ENCODE assay signal across 10 cellular contexts in genomic region chrX:153743608-153744209, GRCh38. TPM values are rescaled to one million over a fixed set of nuclear protein-coding genes. Genes with fewer than 3 reads are reported as not detected.
A peak's percentile ranks its signal among the peaks of the same experiment; 100 is the strongest.
DNase-seq lines count a peak whose midpoint lies in the region; FAIRE-seq and TF ChIP-seq lines count a peak whose summit lies in the region.
"Not testable (repeated sequence)": the region's sequence is repeated elsewhere in the genome, so short reads cannot be mapped to it uniquely, and the experiment has no call there.
"Had no signal": no experiment of that assay in that cellular context is flagged by ENCODE, and none has a peak within 500 bp of the region (broad histone marks: within the 10 kb centered on the region; RNA-seq: fewer than 3 reads in every experiment).

No MANE protein-coding gene starts in this region.

- WGBS in neuronal stem cell (ENCODE audit: extremely low coverage in 2 of 2, insufficient read length in 2 of 2, insufficient replicate concordance in 1 of 2), 2 donors = no CpG with 5 or more reads among the region's 29 CpGs
- no CpG with 5 or more reads among the region's 29 CpGs for WGBS in thyroid gland, 2 donors

- H3K4me2 ChIP-seq in astrocyte (ENCODE audit: low read length) = peak overlapping the region; percentile 30
- H3K4me2 ChIP-seq in neuronal stem cell (ENCODE audit: insufficient read depth, low read length, poor library complexity, severe bottlenecking) = peak overlapping the region; percentile 45

- not testable (repeated sequence) for H4K20me1 ChIP-seq in astrocyte (ENCODE audit: insufficient read depth, low read length)

- H3K9ac ChIP-seq in astrocyte (ENCODE audit: low read length); kidney (ENCODE audit: low read length in 2 of 2): not testable (repeated sequence)
- H3K9ac ChIP-seq in neuronal stem cell (ENCODE audit: low read depth, low read length, poor library complexity) = peak overlapping the region; percentile 30

- H3K79me2 ChIP-seq in astrocyte (ENCODE audit: insufficient read depth, low read length) = not testable (repeated sequence)

- H2BK5ac ChIP-seq in neuronal stem cell (ENCODE audit: low read length) = not testable (repeated sequence)

- not testable (repeated sequence) for H3K4me3 Mint-ChIP-seq in astrocyte (ENCODE audit: unreplicated experiment)

- H3K9me3 ChIP-seq in BE2C; astrocyte (ENCODE audit: insufficient read depth, low read depth, low read length); kidney (ENCODE audit: control insufficient read depth in 1 of 2, low read length in 2 of 2); neuronal stem cell (replicated peaks in 1 of 2; ENCODE audit: control insufficient read depth in 2 of 2, insufficient read depth in 1 of 2, low read depth in 1 of 2, low read length in 2 of 2); thyroid gland: not testable (repeated sequence)

- H3K27ac ChIP-seq in astrocyte (ENCODE audit: low read depth, low read length); kidney (ENCODE audit: low read depth in 2 of 2, low read length in 2 of 2); neuronal stem cell (replicated peaks; ENCODE audit: low read length); thyroid gland: not testable (repeated sequence)

- H4K8ac ChIP-seq in neuronal stem cell (ENCODE audit: low read depth, low read length) = not testable (repeated sequence)

- peaks cover 13% of the 10 kb centered on the region for H3K4me1 ChIP-seq in BE2C
- H3K4me1 ChIP-seq in astrocyte (ENCODE audit: insufficient read depth, low read length); kidney (ENCODE audit: control insufficient read depth in 1 of 2, insufficient read depth in 1 of 2, low read depth in 1 of 2, low read length in 2 of 2); neuronal stem cell (ENCODE audit: control insufficient read depth in 2 of 2, insufficient read depth in 1 of 2, low read depth in 1 of 2, low read length in 2 of 2); thyroid gland: not testable (repeated sequence)

- H3K27me3 Mint-ChIP-seq in astrocyte (ENCODE audit: low read depth, unreplicated experiment) = not testable (repeated sequence)

- not testable (repeated sequence) for H2AK5ac ChIP-seq in neuronal stem cell (ENCODE audit: low read depth, low read length)

- not testable (repeated sequence) for H3K36me3 ChIP-seq in BE2C; astrocyte (ENCODE audit: insufficient read depth, low read length); kidney (ENCODE audit: control insufficient read depth in 1 of 2, insufficient read depth in 2 of 2, low read length in 2 of 2); neuronal stem cell (replicated peaks in 1 of 2; ENCODE audit: control insufficient read depth in 2 of 2, insufficient read depth in 2 of 2, low read length in 2 of 2); thyroid gland

- intact Hi-C loops in kidney (cut with DNase I); thyroid gland (cut with DNase I): not testable (repeated sequence)

- H3K4me1 Mint-ChIP-seq in astrocyte (ENCODE audit: low read depth, unreplicated experiment) = not testable (repeated sequence)

- H2AFZ ChIP-seq in astrocyte (ENCODE audit: low read depth, low read length); neuronal stem cell (ENCODE audit: low read length): not testable (repeated sequence)

- peak overlapping the region; percentile 52 for H3K4me3 ChIP-seq in BE2C (ENCODE audit: low read depth, low read length)
- H3K4me3 ChIP-seq in astrocyte (ENCODE audit: insufficient read depth, low read depth, low read length); kidney (ENCODE audit: low read length in 2 of 2); neuronal stem cell (ENCODE audit: low read length in 2 of 2); thyroid gland (replicated peaks in 1 of 3): not testable (repeated sequence)

- not testable (repeated sequence) for H3K23ac ChIP-seq in neuronal stem cell (ENCODE audit: low read depth, low read length, poor library complexity)

- peak; percentile 88 for DNase-seq in BE2C
- peak; percentile 86 for DNase-seq in HT-29 (ENCODE audit: low spot score)
- DNase-seq in NCI-H526 (lab: John Stamatoyannopoulos, UW) = peak; percentile 72 to 83
- not testable (repeated sequence) for DNase-seq in astrocyte (ENCODE audit: low read depth); neuronal stem cell (ENCODE audit: low spot score)
- peak; percentile 24 for DNase-seq in fibroblast of peridontal ligament (ENCODE audit: extremely low read depth)
- DNase-seq in kidney = peak; percentile 92
- peak; percentile 72 to 82 for DNase-seq in thyroid gland

- TF ChIP-seq POLR2A in thyroid gland (IDR thresholded peaks at IDR 0.05) = peak in 1 of 2 donors; percentile 20

- H4K91ac ChIP-seq in neuronal stem cell (ENCODE audit: low read depth, low read length, poor library complexity) = not testable (repeated sequence)

- not testable (repeated sequence) for H3K14ac ChIP-seq in neuronal stem cell (ENCODE audit: low read length)

- not testable (repeated sequence) for H3K9me3 Mint-ChIP-seq in astrocyte (ENCODE audit: unreplicated experiment)

- not testable (repeated sequence) for H2BK120ac ChIP-seq in neuronal stem cell (ENCODE audit: low read depth, low read length)

- FAIRE-seq in astrocyte (lab: Jason Lieb, UNC); kidney (lab: Jason Lieb, UNC): not testable (repeated sequence)

- H2BK15ac ChIP-seq in neuronal stem cell (ENCODE audit: low read length) = not testable (repeated sequence)

- H3K27ac Mint-ChIP-seq in astrocyte (ENCODE audit: unreplicated experiment) = not testable (repeated sequence)

- H3K4ac ChIP-seq in neuronal stem cell (ENCODE audit: low read length) = not testable (repeated sequence)

- peak; percentile 30; the same call in 1 of the 2 replicates for TF ChIP-seq CTCF in BE2C (IDR thresholded peaks at IDR 0.05; ENCODE audit: low read depth, low read length)
- not testable (repeated sequence) for TF ChIP-seq CTCF in astrocyte (IDR thresholded peaks at IDR 0.05; ENCODE audit: insufficient read depth, low read depth, low read length); kidney (IDR thresholded peaks at IDR 0.05; ENCODE audit: borderline replicate concordance, extremely low read depth, insufficient read depth); thyroid gland (IDR thresholded peaks at IDR 0.05)

- H3K18ac ChIP-seq in neuronal stem cell (ENCODE audit: low read length) = peak overlapping the region; percentile 57

- H3K36me3 Mint-ChIP-seq in astrocyte (ENCODE audit: low read depth, unreplicated experiment) = not testable (repeated sequence)

- H3K27me3 ChIP-seq in BE2C; astrocyte (ENCODE audit: insufficient read depth, low read length); neuronal stem cell (ENCODE audit: control insufficient read depth in 3 of 3, insufficient read depth in 3 of 3, low read depth in 1 of 3, low read length in 3 of 3); thyroid gland: not testable (repeated sequence)

- H3K79me1 ChIP-seq in neuronal stem cell (ENCODE audit: low read depth, low read length) = not testable (repeated sequence)

- H2BK12ac ChIP-seq in neuronal stem cell (ENCODE audit: low read length) = not testable (repeated sequence)

RNA-seq across cellular contexts. Expression of gene ABCD1, which starts 19.1 kb away (rescaled TPM):
- polyA plus RNA-seq in BE2C (2012; ENCODE audit: insufficient read depth, insufficient read length, low read depth) = 8.8 TPM
- 28.2 and 31.6 TPM in 2 replicates for total RNA-seq in HT-29 (2014; rRNA removed; shearing (Covaris generic))
- total RNA-seq in astrocyte (27.2 and 30.5 TPM in 2 replicates), kidney (13.7 TPM), thyroid gland (10 to 100 TPM in 1 of 4 donors, 1 to 10 TPM in 3; 7.0 to 11.8 (median 8.9) TPM)
- polyA plus RNA-seq in kidney (ENCODE audit: insufficient read depth, low read depth, low replicate concordance) = 5.2 TPM
- polyA plus RNA-seq in neuronal stem cell (2013, experiment 1 of 2) = 4.4 TPM
- polyA plus RNA-seq in neuronal stem cell (2013, experiment 2 of 2) = 4.2 TPM

RNA-seq across cellular contexts. Expression of gene BCAP31, which starts 19.5 kb away (rescaled TPM):
- 489 TPM for polyA plus RNA-seq in BE2C (2012; ENCODE audit: insufficient read depth, insufficient read length, low read depth)
- total RNA-seq in HT-29 (2014; rRNA removed; shearing (Covaris generic)) = 387 and 409 TPM in 2 replicates
- total RNA-seq in astrocyte (219 and 222 TPM in 2 replicates), kidney (218 TPM), thyroid gland (100 to 1,000 TPM; 170 to 228 (median 185) TPM)
- polyA plus RNA-seq in kidney (ENCODE audit: insufficient read depth, low read depth, low replicate concordance) = 246 TPM
- 53.3 TPM for polyA plus RNA-seq in neuronal stem cell (2013, experiment 1 of 2)
- 53.2 TPM for polyA plus RNA-seq in neuronal stem cell (2013, experiment 2 of 2)

RNA-seq across cellular contexts. Expression of gene PLXNB3, which starts 20.3 kb away (rescaled TPM):
- 136 TPM for polyA plus RNA-seq in BE2C (2012; ENCODE audit: insufficient read depth, insufficient read length, low read depth)
- 7.0 and 10.3 TPM in 2 replicates for total RNA-seq in HT-29 (2014; rRNA removed; shearing (Covaris generic))
- total RNA-seq in astrocyte (5.3 and 5.4 TPM in 2 replicates), kidney (5.6 TPM), thyroid gland (1 to 10 TPM in 3 of 4 donors, under 1 TPM in 1; 0.67 to 2.0 (median 1.1) TPM)
- 2.2 TPM for polyA plus RNA-seq in kidney (ENCODE audit: insufficient read depth, low read depth, low replicate concordance)
- 0.67 TPM for polyA plus RNA-seq in neuronal stem cell (2013, experiment 1 of 2)
- polyA plus RNA-seq in neuronal stem cell (2013, experiment 2 of 2) = 0.64 TPM

RNA-seq across cellular contexts. Expression of gene SRPK3, which starts 37.1 kb away (rescaled TPM):
- 30.3 TPM for polyA plus RNA-seq in BE2C (2012; ENCODE audit: insufficient read depth, insufficient read length, low read depth)
- 1.1 and 5.6 TPM in 2 replicates for total RNA-seq in HT-29 (2014; rRNA removed; shearing (Covaris generic))
- total RNA-seq in astrocyte (not detected in 2 replicates), kidney (1.1 TPM), thyroid gland (under 1 TPM in 1 of 4 donors, not detected in 3; 0.22 TPM)
- polyA plus RNA-seq in kidney (ENCODE audit: insufficient read depth, low read depth, low replicate concordance) = 0.58 TPM
- not detected for polyA plus RNA-seq in neuronal stem cell (2013, experiment 1 of 2)
- polyA plus RNA-seq in neuronal stem cell (2013, experiment 2 of 2) = not detected
- total RNA-seq: osteocyte; T-helper 2 cell treated with Interferon-gamma antibody and Interleukin-4, amounts not matched to agents 100 ng/mL and 5 ng/mL, for 36 hours had no signal

RNA-seq across cellular contexts. Expression of gene IDH3G, which starts 50.5 kb away (rescaled TPM):
- 278 TPM for polyA plus RNA-seq in BE2C (2012; ENCODE audit: insufficient read depth, insufficient read length, low read depth)
- total RNA-seq in HT-29 (2014; rRNA removed; shearing (Covaris generic)) = 173 and 197 TPM in 2 replicates
- total RNA-seq in astrocyte = 40.0 and 41.9 TPM in 2 replicates
- 62.1 TPM for total RNA-seq in kidney
- 100 TPM for polyA plus RNA-seq in kidney (ENCODE audit: insufficient read depth, low read depth, low replicate concordance)
- 43.4 TPM for polyA plus RNA-seq in neuronal stem cell (2013, experiment 1 of 2)
- 43.1 TPM for polyA plus RNA-seq in neuronal stem cell (2013, experiment 2 of 2)
- total RNA-seq in thyroid gland = 100 to 1,000 TPM in 3 of 4 donors, 10 to 100 TPM in 1; 77.7 to 148 (median 115) TPM
